In genomic region chr7:99141756-99142726, GRCh38 we compare ENCODE assay signal across 8 cellular contexts. TPM values are rescaled to one million over a fixed set of nuclear protein-coding genes. Genes with fewer than 3 reads are reported as not detected.
DNase-seq lines count a peak whose midpoint lies in the region; ATAC-seq and TF ChIP-seq lines count a peak whose summit lies in the region.

No MANE protein-coding gene starts in this region.

- peak overlapping the region in 20 of 21 experiments; percentile 45 to 99 (median 95) for H3K27ac ChIP-seq in skin epidermis

- no peaks in the 10 kb centered on the region; the same call in none of the 2 replicates for H3K27me3 Mint-ChIP-seq in HFFc6 (ENCODE audit: insufficient read depth)

- H3K4me1 Mint-ChIP-seq in HFFc6 (ENCODE audit: low read depth) = peaks cover 58% of the 10 kb centered on the region

- peaks cover 18% of the 10 kb centered on the region for H3K36me3 Mint-ChIP-seq in HFFc6 (ENCODE audit: low read depth)

- DNase-seq in A172 (ENCODE audit: low spot score) (peak; percentile 84), HFFc6 (peak; percentile 60), T47D (ENCODE audit: low read depth in 1 of 2, low spot score in 1 of 2) (peak; percentile 5 to 71), iris pigment epithelial cell (ENCODE audit: low read depth) (peak; percentile 65)

- ATAC-seq in GM18858 (IDR thresholded peaks at IDR 0.05; ENCODE audit: unreplicated experiment) (no peak), HG03354 (IDR thresholded peaks at IDR 0.05; ENCODE audit: poor library complexity, severe bottlenecking, unreplicated experiment) (no peak)

- in situ Hi-C loops in T47D (cut with HindIII; ENCODE audit: low pct_unique_long_range_greater_than_20kb, low sequenced_read_pairs) = no loop called here

- peak overlapping the region; percentile 69 for H3K4me3 ChIP-seq in WI38 (ENCODE audit: low read depth, low read length)
- H3K4me3 ChIP-seq in skin epidermis = peak overlapping the region; percentile 84 to 100 (median 96)

- TF ChIP-seq CTCF in HFFc6 (IDR thresholded peaks at IDR 0.05) (no peak; the same call in 1 of the 2 replicates), WI38 (IDR thresholded peaks at IDR 0.05; ENCODE audit: low read depth, low read length) (no peak)

- no peaks in the 10 kb centered on the region for H3K9me3 Mint-ChIP-seq in HFFc6

- H3K4me3 Mint-ChIP-seq in HFFc6 = peak overlapping the region; percentile 97

- H3K27ac Mint-ChIP-seq in HFFc6 = peak overlapping the region; percentile 96

RNA-seq across cellular contexts. Expression of gene SMURF1, which starts 1.9 kb away (rescaled TPM):
- total RNA-seq in A172 (2014; rRNA removed; shearing (Covaris generic)) = 19.7 and 20.0 TPM in 2 replicates
- 10 to 100 TPM; 17.8 to 23.4 (median 21.3) TPM for total RNA-seq in HFFc6 (2021; fragmentation: NEBNext Ultra II Directional; extraction: Animal tissue kit (Norgen Biotek cat#: 25700))
